Comparison of ENCODE assay signal across 11 cellular contexts in genomic region chrX:150688911-150689451, GRCh38. TPM values are rescaled to one million over a fixed set of nuclear protein-coding genes. Genes with fewer than 3 reads are reported as not detected.
DNase-seq lines count a peak whose midpoint lies in the region; ATAC-seq, FAIRE-seq and TF ChIP-seq lines count a peak whose summit lies in the region.
"Had no signal": no experiment of that assay in that cellular context is flagged by ENCODE, and none has a peak within 500 bp of the region (broad histone marks: within the 10 kb centered on the region; RNA-seq: fewer than 3 reads in every experiment).

No MANE protein-coding gene starts in this region.

- ATAC-seq in A549: peak; percentile 69 to 82
- no peak for ATAC-seq in T-cell (replicated peaks in 1 of 4)
- ATAC-seq in HG03280 (IDR thresholded peaks at IDR 0.05; ENCODE audit: unreplicated experiment): no peak

- no peak overlapping the region for H3K23ac ChIP-seq in H9 (ENCODE audit: insufficient read length, low read depth, low read length)

- H3K14ac ChIP-seq in H9 (ENCODE audit: insufficient read depth, low read length): no peak overlapping the region

- H3K27ac Mint-ChIP-seq in H9 (peak overlapping the region in 2 of 3 experiments; percentile 44 to 76; a peak in 3 of 7 replicates), T-cell (peak overlapping the region; percentile 42 to 57)

- H3K79me2 ChIP-seq in H9 (ENCODE audit: insufficient read depth, low read length): no peaks in the 10 kb centered on the region

- no peak overlapping the region for H4K5ac ChIP-seq in H9 (ENCODE audit: insufficient read length, low read depth, low read length)

- H2BK5ac ChIP-seq in H9 (ENCODE audit: insufficient read length, low read length): no peak overlapping the region

- H3K27ac ChIP-seq in A549 (peak overlapping the region in 1 of 2 experiments; percentile 48; a peak in 4 of 6 replicates), H9 (ENCODE audit: insufficient read length, low read depth, low read length) (no peak overlapping the region)

- no peak for TF ChIP-seq RAD21 in A549 (conservative IDR thresholded peaks at IDR 0.05 in 1 of 2, IDR thresholded peaks at IDR 0.05 in 1 of 2)

- no peak overlapping the region for H4K8ac ChIP-seq in H9 (replicated peaks; ENCODE audit: insufficient read length, low read depth, low read length)

- H4K91ac ChIP-seq in H9 (ENCODE audit: insufficient read length, low read depth, low read length): no peak overlapping the region

- no peak overlapping the region for H2BK12ac ChIP-seq in H9 (ENCODE audit: insufficient read length, low read depth, low read length)

- H3K23me2 ChIP-seq in H9 (ENCODE audit: insufficient read length, low read depth, low read length, poor library complexity, severe bottlenecking): peaks cover 5% of the 10 kb centered on the region

- CTCF ChIA-PET in A549 (lab: Yijun Ruan, JAX): interaction anchor here (0.8 to 1.7 kb wide), 3 partner anchors 9 to 31 kb away, joined by 3 to 5 read pairs (median 4); no protein-coding TSS in a partner anchor
- CTCF ChIA-PET in T-cell (lab: Charles Lee): interaction anchor here in 1 of 2 donors (0.7 kb wide), 1 partner anchor 27 kb away, joined by 3 read pairs; no protein-coding TSS in a partner anchor

- H3T11ph ChIP-seq in H9 (ENCODE audit: low read length): no peak overlapping the region

- H3K79me1 ChIP-seq in H9 (ENCODE audit: insufficient read depth, low read depth, low read length, poor library complexity, severe bottlenecking): no peaks in the 10 kb centered on the region

- H3K18ac ChIP-seq in H9 (ENCODE audit: insufficient read length, low read depth, low read length): no peak overlapping the region

- H2BK20ac ChIP-seq in H9 (ENCODE audit: low read depth, low read length, poor library complexity, severe bottlenecking): no peak overlapping the region

- peaks cover 12% of the 10 kb centered on the region for H3K9me3 ChIP-seq in A549
- H3K9me3 ChIP-seq in H9 (ENCODE audit: control insufficient read depth, low read depth, low read length): peaks cover 6% of the 10 kb centered on the region

- no peak for TF ChIP-seq EP300 in A549 (IDR thresholded peaks at IDR 0.05)

- no peak overlapping the region for H2BK120ac ChIP-seq in H9 (ENCODE audit: low read depth, low read length, poor library complexity, severe bottlenecking)

- no peak overlapping the region for H2BK15ac ChIP-seq in H9 (ENCODE audit: low read depth, low read length)

- H3K4ac ChIP-seq in H9 (ENCODE audit: low read depth, low read length): no peak overlapping the region

- H3K27me3 ChIP-seq in H9 (ENCODE audit: insufficient read depth, low read length): no peaks in the 10 kb centered on the region

- no peaks in the 10 kb centered on the region for H4K20me1 ChIP-seq in H9 (ENCODE audit: control insufficient read depth, insufficient read depth, insufficient read length)

- H3K4me3 ChIP-seq in A549 (no peak overlapping the region), fibroblast of villous mesenchyme (ENCODE audit: low read depth, low read length) (no peak overlapping the region)

- H3K4me1 ChIP-seq in A549: peaks cover 14% of the 10 kb centered on the region
- H3K4me1 ChIP-seq in H9 (ENCODE audit: insufficient read depth, low read length): peaks cover 6% of the 10 kb centered on the region; the same call in 1 of the 2 replicates

- H3K36me3 Mint-ChIP-seq in H9 (ENCODE audit: insufficient read depth in 1 of 3, low read depth in 3 of 3) (peaks cover 9 to 14% (median 10%) of the 10 kb centered on the region in 3 experiments; a peak in 6 of 7 replicates), T-cell (no peaks in the 10 kb centered on the region)

- peaks cover 2% of the 10 kb centered on the region; the same call in 1 of the 2 replicates for H3K27me3 Mint-ChIP-seq in H9 (ENCODE audit: low read depth)
- H3K27me3 Mint-ChIP-seq in T-cell: no peaks in the 10 kb centered on the region

- no peak for TF ChIP-seq POLR2A in A549 (IDR thresholded peaks at IDR 0.05; ENCODE audit: low read length)

- H3K4me1 Mint-ChIP-seq in H9 (peaks cover 16 to 17% of the 10 kb centered on the region in 2 experiments), T-cell (peaks cover 27 to 48% (median 40%) of the 10 kb centered on the region in 3 donors)

- DNase-seq in A549 (ENCODE audit: low read depth in 1 of 2, low spot score in 1 of 2): peak; percentile 42 to 61
- peak; percentile 43 for DNase-seq in H9
- DNase-seq in T-cell: no peak
- DNase-seq in fibroblast of villous mesenchyme (ENCODE audit: low read depth): peak; percentile 76
- no peak for DNase-seq in NCI-H2196 treated with DMSO at 0.1 percent for 48 hours (lab: John Stamatoyannopoulos, UW; ENCODE audit: unreplicated experiment)
- DNase-seq in cerebellum (ENCODE audit: low spot score): no peak
- no peak for DNase-seq in NCI-H345 (lab: John Stamatoyannopoulos, UW)
- DNase-seq: activated gamma-delta T cell treated with Interleukin-2 at 50 U/mL for 16 hours, hippocampal formation, NCI-H1105 treated with DMSO at 0.1 percent for 48 hours had no signal

- 6% methylated on average over 5 of the region's 5 CpGs for WGBS in A549 (ENCODE audit: missing lambda C conversion rate)
- whole genome bisulfite sequencing in H9 (ENCODE audit: extremely low coverage, insufficient read length, low lambda C conversion rate): no CpG with 5 or more reads among the region's 5 CpGs

- FAIRE-seq in A549 (lab: Jason Lieb, UNC): no peak

- H3K9me3 Mint-ChIP-seq in H9 (peaks cover 74 to 78% of the 10 kb centered on the region in 2 experiments), T-cell (no peaks in the 10 kb centered on the region)

- no peak for TF ChIP-seq CTCF in A549 (IDR thresholded peaks at IDR 0.05)
- TF ChIP-seq CTCF in H9 (conservative IDR thresholded peaks at IDR 0.05): no peak
- TF ChIP-seq CTCF in fibroblast of villous mesenchyme (IDR thresholded peaks at IDR 0.05; ENCODE audit: insufficient read depth, low read depth, low read length): no peak

- H2AFZ ChIP-seq in H9 (ENCODE audit: low read length): no peak overlapping the region

- POLR2A ChIA-PET in A549 (lab: Yijun Ruan, JAX): no interaction called here
- POLR2A ChIA-PET in T-cell (lab: Charles Lee): no interaction called here

- no peak overlapping the region for H3K9ac ChIP-seq in H9 (ENCODE audit: extremely low read depth, insufficient read length, low read length)

- H3K4me3 Mint-ChIP-seq in H9 (no peak overlapping the region), T-cell (no peak overlapping the region)

- H3K4me2 ChIP-seq in A549 (peak overlapping the region; percentile 13; the same call in 1 of the 3 replicates), H9 (ENCODE audit: insufficient read depth, insufficient read length, low read length) (no peak overlapping the region)

- H3K56ac ChIP-seq in H9 (ENCODE audit: insufficient read length, low read depth, low read length): no peak overlapping the region

- no peak overlapping the region for H2AK5ac ChIP-seq in H9 (ENCODE audit: insufficient read length, low read length)

TF ChIP-seq in A549, 52 proteins besides CTCF, POLR2A, EP300 and RAD21:
- TF ChIP-seq FOXS1 (CRISPR knock-in tag; IDR thresholded peaks at IDR 0.05) (no peak), GATA3 (IDR thresholded peaks at IDR 0.05; ENCODE audit: borderline replicate concordance) (peak; percentile 21; the same call in 1 of the 2 replicates), FOSL2 (IDR thresholded peaks at IDR 0.05) (no peak), FOSL2 (CRISPR knock-in tag; IDR thresholded peaks at IDR 0.05) (peak; percentile 63), CEBPB (IDR thresholded peaks at IDR 0.05) (no peak), JUNB (IDR thresholded peaks at IDR 0.05) (peak; percentile 34; the same call in 1 of the 2 replicates)
- TF ChIP-seq, protein P1, sequence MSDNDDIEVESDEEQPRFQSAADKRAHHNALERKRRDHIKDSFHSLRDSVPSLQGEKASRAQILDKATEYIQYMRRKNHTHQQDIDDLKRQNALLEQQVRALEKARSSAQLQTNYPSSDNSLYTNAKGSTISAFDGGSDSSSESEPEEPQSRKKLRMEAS (IDR thresholded peaks at IDR 0.05): peak; percentile 47
TF ChIP-seq in A549: peak in this region for 4.

RNA-seq across cellular contexts. Expression of gene MTMR1, which starts 4.2 kb away (rescaled TPM):
- polyA plus RNA-seq in A549 (2011; rRNA removed) (26.6 and 28.3 TPM in 2 replicates), A549 (2017; fragmentation: RNase III; extraction: RNeasy Plus Mini Kit Qiagen cat#74134 plus additional on column Dnase treatment) (17.3 to 18.7 TPM (median 17.4 TPM) in 3 replicates)
- polyA plus RNA-seq in A549 (2012; cell fraction: cytosol; rRNA removed): 12.6 and 16.1 TPM in 2 replicates
- polyA plus RNA-seq in A549 (2012; cell fraction: nucleus; rRNA removed): 26.5 and 29.4 TPM in 2 replicates
- 21.5 and 21.8 TPM in 2 replicates for polyA minus RNA-seq in A549 (2011; rRNA and poly(A)+ RNA removed)
- total RNA-seq in H9 (2021) (25.2 and 26.1 TPM in 2 replicates), T-cell (10 to 100 TPM; 33.8 to 58.3 (median 39.4) TPM), fibroblast of villous mesenchyme (15.5 and 30.2 TPM in 2 replicates), cerebellum (28.9 TPM)

Comparison
In these comparisons a context has a peak if more than half of its experiments do, and no peak if none do; other contexts are left out.
1. ATAC-seq: peak in A549 (2 of 2); none in T-cell (0 of 4) and HG03280 (single experiment).
2. DNase-seq: peak in A549 (2 of 2), H9 (single experiment) and fibroblast of villous mesenchyme (single experiment); none in T-cell (0 of 34), NCI-H2196 treated with DMSO at 0.1 percent for 48 hours (single experiment), cerebellum (single experiment) and NCI-H345 (single experiment).